ENCODE assay signal across 8 cellular contexts in the genomic region with DNA sequence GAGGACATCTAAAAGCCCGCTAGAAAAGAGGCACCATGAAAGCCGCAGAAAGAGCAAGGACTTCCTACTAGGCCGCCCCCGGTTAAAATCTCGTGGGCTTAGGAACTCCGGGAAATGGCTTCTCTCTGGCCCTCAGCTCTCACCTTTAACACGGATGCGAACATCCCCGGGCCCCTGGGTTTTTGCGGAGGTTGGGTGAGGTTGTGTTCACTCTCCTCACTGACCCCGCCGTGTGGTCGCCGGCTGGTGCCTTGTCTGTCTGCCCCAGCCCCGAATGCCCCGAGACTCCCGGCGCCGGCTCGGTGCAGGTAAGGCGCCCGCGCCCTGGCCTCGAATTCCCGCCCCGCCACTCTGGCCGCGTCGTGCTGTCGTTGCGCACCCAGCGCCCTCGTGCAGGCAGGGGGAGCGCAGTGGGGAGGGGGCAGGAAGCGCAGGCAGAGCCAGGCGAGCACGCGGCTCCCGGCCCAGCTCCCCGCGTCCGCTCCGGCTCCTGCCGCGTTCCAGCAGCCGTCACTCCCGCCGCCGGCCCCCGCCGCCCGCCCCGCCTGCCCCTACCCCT. TPM values are rescaled to one million over a fixed set of nuclear protein-coding genes. Genes with fewer than 3 reads are reported as not detected.
DNase-seq lines count a peak whose midpoint lies in the region; ATAC-seq and TF ChIP-seq lines count a peak whose summit lies in the region.

Gene SHISAL2A (plus strand): TSS at position 437 of the 559 bp plus-strand sequence. CDS start 326 bp downstream, outside the sequence.

- no peaks in the 10 kb centered on the region for H4K20me1 ChIP-seq in SU-DHL-6 (ENCODE audit: low read depth, low read length)

- no peaks in the 10 kb centered on the region for H3K36me3 ChIP-seq in SU-DHL-6 (ENCODE audit: low read length)
- H3K36me3 ChIP-seq in adrenal gland (replicated peaks in 1 of 2), result no peaks in the 10 kb centered on the region

- intact Hi-C loops in adrenal gland (cut with DNase I), result no loop called here

- peak within 1 kb of the TSS; percentile 97 for H3K9ac ChIP-seq in SU-DHL-6 (ENCODE audit: low read length)

- H3K9me3 ChIP-seq in SU-DHL-6 (ENCODE audit: insufficient read depth, low read length) (no peaks in the 10 kb centered on the region), adrenal gland (replicated peaks in 1 of 3) (no peaks in the 10 kb centered on the region)

- no peak for TF ChIP-seq POLR2A in adrenal gland (IDR thresholded peaks at IDR 0.05)

- peaks cover 74% of the 10 kb centered on the region for H3K79me2 ChIP-seq in SU-DHL-6 (ENCODE audit: insufficient read depth, low read length)

- H3F3A ChIP-seq in SU-DHL-6 (ENCODE audit: insufficient read depth), result peaks cover 44% of the 10 kb centered on the region

- ATAC-seq in HG03439 (IDR thresholded peaks at IDR 0.05; ENCODE audit: unreplicated experiment), result no peak
- ATAC-seq in HG03045 (IDR thresholded peaks at IDR 0.05; ENCODE audit: unreplicated experiment), result no peak

- H3K9me2 ChIP-seq in SU-DHL-6 (replicated peaks; ENCODE audit: insufficient read depth, low read length), result no peaks in the 10 kb centered on the region

- peak within 1 kb of the TSS; percentile 91 for H3K4me2 ChIP-seq in SU-DHL-6 (ENCODE audit: low read depth, low read length, poor library complexity, severe bottlenecking)

- peak within 1 kb of the TSS; percentile 36 for H3K4me3 ChIP-seq in GM12865 (ENCODE audit: low read depth, low read length)
- H3K4me3 ChIP-seq in SU-DHL-6 (ENCODE audit: insufficient read depth, low read length, poor library complexity, severe bottlenecking), result peak within 1 kb of the TSS; percentile 66
- peak within 1 kb of the TSS in 2 of 4 donors; percentile 18 to 59 for H3K4me3 ChIP-seq in adrenal gland

- peaks cover 4 to 15% of the 10 kb centered on the region in 2 donors for H3K4me1 ChIP-seq in adrenal gland (replicated peaks in 1 of 2)

- 12 to 81% (median 18%) methylated on average over 6 to 47 of the region's 53 CpGs for WGBS in adrenal gland, 4 donors

- peak within 1 kb of the TSS; percentile 96 for H3K27ac ChIP-seq in SU-DHL-6 (ENCODE audit: low read depth, low read length)
- H3K27ac ChIP-seq in adrenal gland, result peak within 1 kb of the TSS in 2 of 5 donors; percentile 17 to 30

- DNase-seq in GM12865 (ENCODE audit: low read depth) (peak; percentile 62), adrenal gland (peak in 6 of 7 donors; percentile 29 to 58 (median 40)), iPS-NIHi7 (ENCODE audit: extremely low spot score) (peak; percentile 70), NCI-H446 treated with DMSO at 0.1 percent for 48 hours (lab: John Stamatoyannopoulos, UW) (no peak)
- DNase-seq in stimulated activated CD4-positive, alpha-beta T cell treated with anti-CD3 and anti-CD28 coated beads, Interleukin-2, amount 100 ng/mL, for 4 hours (ENCODE audit: low read depth), result peak; percentile 58

- H2AFZ ChIP-seq in SU-DHL-6 (ENCODE audit: low read depth, low read length, severe bottlenecking), result peak within 1 kb of the TSS; percentile 32

- TF ChIP-seq CTCF in GM12865 (IDR thresholded peaks at IDR 0.05; ENCODE audit: insufficient read depth, low read depth, low read length, missing control alignments) (no peak), SU-DHL-6 (IDR thresholded peaks at IDR 0.05; ENCODE audit: insufficient read depth, low read length, poor library complexity, severe bottlenecking) (no peak), adrenal gland (IDR thresholded peaks at IDR 0.05) (no peak)

- H3K27me3 ChIP-seq in SU-DHL-6 (ENCODE audit: low read length), result no peaks in the 10 kb centered on the region
- H3K27me3 ChIP-seq in adrenal gland, result peaks cover 13% of the 10 kb centered on the region

RNA-seq across cellular contexts. Expression of gene SHISAL2A, which starts in this region (rescaled TPM):
- total RNA-seq in adrenal gland, result under 1 TPM in 5 of 8 donors, not detected in 3; 0.40 to 0.79 (median 0.55) TPM
- 1 to 10 TPM in 1 of 3 donors, under 1 TPM in 2; 0.20 to 1.9 (median 0.57) TPM for polyA plus RNA-seq in adrenal gland
